In the genomic region with DNA sequence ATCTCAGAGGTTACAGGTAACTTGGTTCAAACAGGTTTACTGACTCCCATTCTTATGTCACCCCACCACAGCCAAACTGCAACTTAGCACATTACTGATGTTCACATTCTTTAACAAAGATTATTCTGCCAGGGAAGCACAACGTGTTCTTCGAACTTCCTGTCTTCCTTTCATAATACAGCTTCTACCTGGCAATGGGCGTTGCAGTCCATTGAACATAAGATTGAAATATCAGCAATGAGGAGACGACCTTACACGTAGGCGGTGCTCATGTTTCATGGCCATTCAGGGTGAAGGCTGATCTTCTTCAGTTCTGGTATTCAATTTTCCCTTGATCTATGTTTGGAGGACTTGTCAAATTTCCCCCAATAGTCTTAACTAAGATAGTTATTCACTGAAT, we compare ENCODE assay signal across 24 cellular contexts.
"Had no signal": no experiment of that assay in that cellular context is flagged by ENCODE, and none has a peak within 500 bp of the region (broad histone marks: within the 10 kb centered on the region; RNA-seq: fewer than 3 reads in every experiment).

No MANE protein-coding gene starts in this region.

- H3K27me3 ChIP-seq: hepatocyte, left lung had no signal

- H3K4me3 ChIP-seq: coronary artery, dorsolateral prefrontal cortex, esophagus squamous epithelium, gastroesophageal sphincter, heart left ventricle, hepatocyte, left lung, lower lobe of right lung, mucosa of descending colon had no signal

- H3K9me3 ChIP-seq: esophagus squamous epithelium, gastroesophageal sphincter, heart left ventricle, left lung, lower lobe of right lung, mucosa of descending colon had no signal

- H3K4me1 ChIP-seq: esophagus squamous epithelium, gastroesophageal sphincter, heart left ventricle, left lung, lower lobe of right lung had no signal

- H2AFZ ChIP-seq: hepatocyte had no signal

- DNase-seq: dermis blood vessel endothelial cell; dorsolateral prefrontal cortex; effector CD4-positive, alpha-beta T cell; effector memory CD4-positive, alpha-beta T cell; esophagus squamous epithelium; foreskin fibroblast; heart left ventricle; hypothalamus; immature natural killer cell; islet precursor cell; kidney; kidney glomerular epithelial cell; left colon; left lung; left ventricle myocardium superior; lower lobe of right lung; mesenchymal stem cell; mucosa of descending colon had no signal

- FAIRE-seq: colon, endothelial cell of umbilical vein, frontal cortex, kidney had no signal

- H3K36me3 ChIP-seq: esophagus squamous epithelium, gastroesophageal sphincter, heart left ventricle, left lung, lower lobe of right lung had no signal

- H3K4me2 ChIP-seq: hepatocyte had no signal

- H3K27ac ChIP-seq: coronary artery, dorsolateral prefrontal cortex, esophagus squamous epithelium, gastroesophageal sphincter, heart left ventricle, hepatocyte, left lung, lower lobe of right lung had no signal

- H3K79me2 ChIP-seq: hepatocyte had no signal
